Comparison of ENCODE assay signal across 28 cellular contexts in the genomic region with DNA sequence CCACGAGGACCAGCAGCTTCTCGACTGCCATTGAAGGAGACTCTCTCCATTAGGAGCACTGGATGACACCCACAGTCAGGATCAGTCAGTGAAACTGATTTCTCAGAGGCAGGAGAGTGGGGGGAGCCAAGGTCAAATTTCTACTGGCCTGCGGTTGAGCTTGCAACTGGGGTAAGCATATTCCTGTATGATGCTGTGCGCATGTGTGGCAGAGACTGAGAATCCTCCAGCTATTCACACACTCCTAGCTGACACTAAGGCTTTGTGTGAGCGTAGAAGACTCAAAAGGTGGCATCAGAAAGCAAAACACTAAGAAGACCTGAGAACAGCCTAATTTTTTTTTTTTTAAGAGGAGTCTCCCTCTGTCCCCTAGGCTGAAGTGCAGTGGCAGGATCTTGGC.
"Had no signal": no experiment of that assay in that cellular context is flagged by ENCODE, and none has a peak within 500 bp of the region (broad histone marks: within the 10 kb centered on the region; RNA-seq: fewer than 3 reads in every experiment).

No MANE protein-coding gene starts in this region.

- H3K9me3 Mint-ChIP-seq: stimulated activated effector memory CD8-positive, alpha-beta T cell treated with anti-CD3 and anti-CD28 coated beads, Interleukin-12 subunit alpha, Interleukin-12 subunit beta, amount 100 ng/mL, for 72 hours; stimulated activated memory B cell treated with anti-CD40 and anti-IgM and Interleukin-4, amounts not matched to agents 10 μg/mL and 1 μg/mL and 100 μg/mL, for 72 hours; stimulated activated naive CD8-positive, alpha-beta T cell treated with anti-CD3 and anti-CD28 coated beads, Interleukin-15, amount 100 ng/mL, for 72 hours; stimulated activated naive CD8-positive, alpha-beta T cell treated with anti-CD3 and anti-CD28 coated beads, Interleukin-15, Interleukin-2, amounts not matched to agents 100 ng/mL and 50 ng/mL, for 24 hours; type B pancreatic cell had no signal

- DNase-seq: stimulated activated CD4-positive, alpha-beta T cell treated with anti-CD3 and anti-CD28 coated beads, Interleukin-2, amount 100 ng/mL, for 48 hours; stimulated activated CD4-positive, alpha-beta T cell treated with anti-CD3 and anti-CD28 coated beads, Interleukin-4, amount 100 ng/mL, for 1 hour; stimulated activated CD4-positive, alpha-beta T cell treated with anti-CD3 and anti-CD28 coated beads, Interleukin-4, amount 100 ng/mL, for 24 hours; stimulated activated CD4-positive, alpha-beta T cell treated with anti-CD3 and anti-CD28 coated beads, Interleukin-4, amount 100 ng/mL, for 4 hours; stimulated activated CD8-positive, alpha-beta memory T cell treated with anti-CD3 and anti-CD28 coated beads, Interleukin-4, amount 100 ng/mL, for 48 hours; stimulated activated naive B cell treated with anti-CD40 and anti-IgM and Interleukin-4, amounts not matched to agents 10 μg/mL and 1 μg/mL and 100 μg/mL, for 72 hours; stimulated activated naive CD4-positive, alpha-beta T cell; stimulated activated naive CD4-positive, alpha-beta T cell treated with Interleukin-2 at 50 U/mL for 16 hours; stimulated activated naive CD8-positive, alpha-beta T cell treated with anti-CD3 and anti-CD28 coated beads, Interleukin-15, amount 100 ng/mL, for 72 hours; stimulated activated naive CD8-positive, alpha-beta T cell treated with anti-CD3 and anti-CD28 coated beads, Interleukin-15, Interleukin-2, amounts not matched to agents 100 U/mL and 50 U/mL, for 24 hours; stomach; substantia nigra; thyroid gland; tibial artery; transverse colon; trophoblast cell; upper lobe of left lung; upper lobe of right lung; uterus had no signal

- H3K9me3 ChIP-seq: stomach, suprapubic skin, thoracic aorta, thyroid gland, tibial artery, transverse colon, upper lobe of left lung, upper lobe of right lung, uterus, vagina had no signal

- H3K4me3 ChIP-seq: stomach, suprapubic skin, thoracic aorta, thyroid gland, tibial artery, tibial nerve, transverse colon, upper lobe of left lung, upper lobe of right lung, uterus, vagina had no signal

- FAIRE-seq: urothelium cell line had no signal

- H3K36me3 Mint-ChIP-seq: stimulated activated effector memory CD8-positive, alpha-beta T cell treated with anti-CD3 and anti-CD28 coated beads, Interleukin-12 subunit alpha, Interleukin-12 subunit beta, amount 100 ng/mL, for 72 hours; stimulated activated memory B cell treated with anti-CD40 and anti-IgM and Interleukin-4, amounts not matched to agents 10 μg/mL and 1 μg/mL and 100 μg/mL, for 72 hours; stimulated activated naive B cell treated with anti-CD40 and anti-IgM and Interleukin-4, amounts not matched to agents 10 μg/mL and 1 μg/mL and 100 μg/mL, for 72 hours; type B pancreatic cell had no signal

- H3K4me3 Mint-ChIP-seq: stimulated activated effector memory CD8-positive, alpha-beta T cell treated with anti-CD3 and anti-CD28 coated beads, Interleukin-12 subunit alpha, Interleukin-12 subunit beta, amount 100 ng/mL, for 72 hours; stimulated activated memory B cell treated with anti-CD40 and anti-IgM and Interleukin-4, amounts not matched to agents 10 μg/mL and 1 μg/mL and 100 μg/mL, for 72 hours; stimulated activated naive B cell treated with anti-CD40 and anti-IgM and Interleukin-4, amounts not matched to agents 10 μg/mL and 1 μg/mL and 100 μg/mL, for 72 hours; stimulated activated naive CD8-positive, alpha-beta T cell treated with anti-CD3 and anti-CD28 coated beads, Interleukin-15, amount 100 ng/mL, for 72 hours; stimulated activated naive CD8-positive, alpha-beta T cell treated with anti-CD3 and anti-CD28 coated beads, Interleukin-15, Interleukin-2, amounts not matched to agents 100 ng/mL and 50 ng/mL, for 24 hours; type B pancreatic cell had no signal

- H3K4me1 Mint-ChIP-seq: stimulated activated effector memory CD8-positive, alpha-beta T cell treated with anti-CD3 and anti-CD28 coated beads, Interleukin-12 subunit alpha, Interleukin-12 subunit beta, amount 100 ng/mL, for 72 hours; stimulated activated memory B cell treated with anti-CD40 and anti-IgM and Interleukin-4, amounts not matched to agents 10 μg/mL and 1 μg/mL and 100 μg/mL, for 72 hours; stimulated activated naive CD8-positive, alpha-beta T cell treated with anti-CD3 and anti-CD28 coated beads, Interleukin-15, amount 100 ng/mL, for 72 hours had no signal

- H3K27me3 ChIP-seq: thyroid gland, tibial artery, tibial nerve, upper lobe of left lung, upper lobe of right lung, uterus, vagina had no signal

- H3K27ac ChIP-seq: stomach, suprapubic skin, thoracic aorta, thyroid gland, tibial artery, tibial nerve, transverse colon, upper lobe of left lung, upper lobe of right lung, uterus, vagina had no signal

- H3K4me1 ChIP-seq: stomach, suprapubic skin, thyroid gland, tibial artery, tibial nerve, transverse colon, upper lobe of left lung, upper lobe of right lung, uterus, vagina had no signal

- H3K27ac Mint-ChIP-seq: stimulated activated effector memory CD8-positive, alpha-beta T cell treated with anti-CD3 and anti-CD28 coated beads, Interleukin-12 subunit alpha, Interleukin-12 subunit beta, amount 100 ng/mL, for 72 hours; stimulated activated memory B cell treated with anti-CD40 and anti-IgM and Interleukin-4, amounts not matched to agents 10 μg/mL and 1 μg/mL and 100 μg/mL, for 72 hours; stimulated activated naive B cell treated with anti-CD40 and anti-IgM and Interleukin-4, amounts not matched to agents 10 μg/mL and 1 μg/mL and 100 μg/mL, for 72 hours; stimulated activated naive CD8-positive, alpha-beta T cell treated with anti-CD3 and anti-CD28 coated beads, Interleukin-15, amount 100 ng/mL, for 72 hours; stimulated activated naive CD8-positive, alpha-beta T cell treated with anti-CD3 and anti-CD28 coated beads, Interleukin-15, Interleukin-2, amounts not matched to agents 100 ng/mL and 50 ng/mL, for 24 hours; type B pancreatic cell had no signal

- H3K36me3 ChIP-seq: stomach, suprapubic skin, thoracic aorta, thyroid gland, tibial artery, tibial nerve, transverse colon, upper lobe of left lung, upper lobe of right lung, uterus, vagina had no signal

- H3K27me3 Mint-ChIP-seq: type B pancreatic cell had no signal

- ATAC-seq: stimulated activated effector memory CD8-positive, alpha-beta T cell treated with anti-CD3 and anti-CD28 coated beads, Interleukin-12 subunit alpha, Interleukin-12 subunit beta, amount 100 ng/mL, for 72 hours; stimulated activated memory B cell treated with anti-CD40 and anti-IgM and Interleukin-4, amounts not matched to agents 10 μg/mL and 1 μg/mL and 100 μg/mL, for 72 hours; stimulated activated naive B cell treated with anti-CD40 and anti-IgM and Interleukin-4, amounts not matched to agents 10 μg/mL and 1 μg/mL and 100 μg/mL, for 72 hours; stimulated activated naive CD8-positive, alpha-beta T cell treated with anti-CD3 and anti-CD28 coated beads, Interleukin-15, amount 100 ng/mL, for 72 hours; stimulated activated naive CD8-positive, alpha-beta T cell treated with anti-CD3 and anti-CD28 coated beads, Interleukin-15, Interleukin-2, amounts not matched to agents 100 U/mL and 50 U/mL, for 24 hours; upper lobe of right lung had no signal
